In the genomic region with DNA sequence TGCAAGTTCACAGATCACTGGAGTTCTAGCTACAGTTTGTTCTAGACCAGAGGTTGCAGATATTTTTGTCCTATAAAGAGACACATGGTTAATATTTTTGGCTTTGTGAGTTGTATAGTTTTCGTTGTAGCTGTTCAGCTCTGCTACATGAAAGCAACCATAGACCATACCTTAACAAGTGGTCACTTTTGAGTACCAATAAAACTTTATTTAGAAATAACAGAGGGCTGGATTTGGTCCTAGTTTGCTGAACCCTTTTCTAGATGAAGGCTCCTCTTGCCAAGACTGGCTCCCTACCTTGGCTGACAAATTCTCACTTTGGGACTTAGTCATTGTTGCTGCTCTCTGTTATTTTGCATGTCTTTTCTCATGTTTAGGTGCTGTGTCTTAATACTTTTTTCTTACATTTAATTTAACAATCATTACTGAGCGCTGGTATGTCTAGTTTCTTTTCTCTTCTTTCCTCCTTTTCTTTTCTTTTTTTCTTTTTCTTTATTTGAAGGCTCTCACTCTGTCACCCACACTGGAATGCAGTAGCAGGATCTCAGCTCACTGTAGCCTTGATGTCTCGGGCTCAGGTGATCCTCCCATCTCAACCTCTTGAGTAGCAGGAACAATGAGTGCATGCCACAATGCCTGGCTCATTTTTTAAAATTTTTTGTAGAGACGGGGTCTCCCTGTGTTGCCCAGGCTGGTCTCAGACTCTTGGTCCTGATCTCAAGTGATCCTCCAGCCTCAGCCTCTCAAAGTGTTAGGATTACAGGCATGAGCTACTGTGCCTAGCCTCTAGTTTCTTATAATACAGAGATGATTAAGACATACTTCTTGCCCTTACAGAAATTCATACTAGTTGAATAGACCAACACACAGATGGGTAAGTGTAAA, we compare ENCODE assay signal across 1 cellular context.
TF ChIP-seq lines count a peak whose summit lies in the region.

No MANE protein-coding gene starts in this region.

TF ChIP-seq in HepG2, 621 proteins besides CTCF, POLR2A, EP300 and RAD21 (continued from another document):
- TF ChIP-seq, protein P1, sequence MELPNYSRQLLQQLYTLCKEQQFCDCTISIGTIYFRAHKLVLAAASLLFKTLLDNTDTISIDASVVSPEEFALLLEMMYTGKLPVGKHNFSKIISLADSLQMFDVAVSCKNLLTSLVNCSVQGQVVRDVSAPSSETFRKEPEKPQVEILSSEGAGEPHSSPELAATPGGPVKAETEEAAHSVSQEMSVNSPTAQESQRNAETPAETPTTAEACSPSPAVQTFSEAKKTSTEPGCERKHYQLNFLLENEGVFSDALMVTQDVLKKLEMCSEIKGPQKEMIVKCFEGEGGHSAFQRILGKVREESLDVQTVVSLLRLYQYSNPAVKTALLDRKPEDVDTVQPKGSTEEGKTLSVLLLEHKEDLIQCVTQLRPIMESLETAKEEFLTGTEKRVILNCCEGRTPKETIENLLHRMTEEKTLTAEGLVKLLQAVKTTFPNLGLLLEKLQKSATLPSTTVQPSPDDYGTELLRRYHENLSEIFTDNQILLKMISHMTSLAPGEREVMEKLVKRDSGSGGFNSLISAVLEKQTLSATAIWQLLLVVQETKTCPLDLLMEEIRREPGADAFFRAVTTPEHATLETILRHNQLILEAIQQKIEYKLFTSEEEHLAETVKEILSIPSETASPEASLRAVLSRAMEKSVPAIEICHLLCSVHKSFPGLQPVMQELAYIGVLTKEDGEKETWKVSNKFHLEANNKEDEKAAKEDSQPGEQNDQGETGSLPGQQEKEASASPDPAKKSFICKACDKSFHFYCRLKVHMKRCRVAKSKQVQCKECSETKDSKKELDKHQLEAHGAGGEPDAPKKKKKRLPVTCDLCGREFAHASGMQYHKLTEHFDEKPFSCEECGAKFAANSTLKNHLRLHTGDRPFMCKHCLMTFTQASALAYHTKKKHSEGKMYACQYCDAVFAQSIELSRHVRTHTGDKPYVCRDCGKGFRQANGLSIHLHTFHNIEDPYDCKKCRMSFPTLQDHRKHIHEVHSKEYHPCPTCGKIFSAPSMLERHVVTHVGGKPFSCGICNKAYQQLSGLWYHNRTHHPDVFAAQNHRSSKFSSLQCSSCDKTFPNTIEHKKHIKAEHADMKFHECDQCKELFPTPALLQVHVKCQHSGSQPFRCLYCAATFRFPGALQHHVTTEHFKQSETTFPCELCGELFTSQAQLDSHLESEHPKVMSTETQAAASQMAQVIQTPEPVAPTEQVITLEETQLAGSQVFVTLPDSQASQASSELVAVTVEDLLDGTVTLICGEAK (IDR thresholded peaks at IDR 0.05): peak; percentile 31; the same call in 1 of the 2 replicates
- TF ChIP-seq, protein P1 (CRISPR knock-in tag; IDR thresholded peaks at IDR 0.05): peak; percentile 30; the same call in 1 of the 2 replicates
